ENCODE assay signal across 23 cellular contexts in genomic region chr11:15947681-15948648, GRCh38.
A peak's percentile ranks its signal among the peaks of the same experiment; 100 is the strongest.
DNase-seq lines count a peak whose midpoint lies in the region; ATAC-seq, FAIRE-seq and TF ChIP-seq lines count a peak whose summit lies in the region.
"Had no signal": no experiment of that assay in that cellular context is flagged by ENCODE, and none has a peak within 500 bp of the region (broad histone marks: within the 10 kb centered on the region; RNA-seq: fewer than 3 reads in every experiment).

No MANE protein-coding gene starts in this region.

- no peak overlapping the region for H3K56ac ChIP-seq in H1 (replicated peaks; ENCODE audit: insufficient read length, low read depth, low read length)

- no peak overlapping the region for H4K5ac ChIP-seq in H1 (ENCODE audit: insufficient read length, low read depth, low read length)

- H3K4me3 ChIP-seq in H1 (ENCODE audit: extremely low read depth in 1 of 4, insufficient read depth in 2 of 4, low read depth in 3 of 4, low read length in 4 of 4) (no peak overlapping the region), aorta (ENCODE audit: low read length in 2 of 2) (no peak overlapping the region), transverse colon (no peak overlapping the region)
- H3K4me3 ChIP-seq: BLaER1 had no signal

- H2BK15ac ChIP-seq in H1 (ENCODE audit: low read length) = no peak overlapping the region

- H3K9me3 ChIP-seq in H1 (ENCODE audit: insufficient read depth in 2 of 2, low read depth in 1 of 2, low read length in 1 of 2) (no peaks in the 10 kb centered on the region), aorta (ENCODE audit: control insufficient read depth, low read length) (peaks cover 3% of the 10 kb centered on the region), transverse colon (peaks cover 0 to 4% of the 10 kb centered on the region in 2 donors)

- intact Hi-C loops in aorta (cut with DNase I) = no loop called here
- intact Hi-C loops in transverse colon (cut with DNase I; ENCODE audit: low total_unique reads) = no loop called here

- no peak overlapping the region for H3K27ac ChIP-seq in H1 (ENCODE audit: low read depth, low read length)
- no peak overlapping the region for H3K27ac ChIP-seq in aorta (ENCODE audit: low read depth in 1 of 2, low read length in 2 of 2)
- H3K27ac ChIP-seq in transverse colon = no peak overlapping the region
- H3K27ac ChIP-seq: 22Rv1, BLaER1, KMS-11 had no signal

- 92% methylated on average over 9 of the region's 9 CpGs; no CpG with 5 or more reads in 1 of the 2 experiments for WGBS in H1 (ENCODE audit: extremely low coverage in 1 of 2, insufficient coverage in 1 of 2, insufficient read length in 1 of 2, insufficient replicate concordance in 2 of 2, low coverage in 1 of 2, low lambda C conversion rate in 2 of 2, missing lambda C conversion rate in 1 of 2), 2 experiments
- 87 to 89% methylated on average over 9 of the region's 9 CpGs for WGBS in aorta, 2 donors
- 87 to 93% methylated on average over 7 to 9 of the region's 9 CpGs for WGBS in transverse colon (ENCODE audit: low coverage in 1 of 2), 2 donors

- H3K27me3 ChIP-seq in H1 (replicated peaks in 1 of 4; ENCODE audit: control insufficient read depth in 3 of 4, extremely low read depth in 1 of 4, insufficient read depth in 3 of 4, low read length in 3 of 4) (no peaks in the 10 kb centered on the region), aorta (ENCODE audit: control insufficient read depth in 1 of 2, insufficient read depth in 2 of 2, low read length in 1 of 2) (no peaks in the 10 kb centered on the region), transverse colon (no peaks in the 10 kb centered on the region)
- H3K27me3 ChIP-seq: BLaER1 had no signal

- no peaks in the 10 kb centered on the region for H3K4me1 ChIP-seq in H1 (replicated peaks in 1 of 4; ENCODE audit: control insufficient read depth in 3 of 4, insufficient read depth in 4 of 4, low read length in 3 of 4)
- peaks cover 0 to 1% of the 10 kb centered on the region in 2 donors for H3K4me1 ChIP-seq in aorta (ENCODE audit: control insufficient read depth in 1 of 2, insufficient read depth in 2 of 2, low read length in 2 of 2)
- H3K4me1 ChIP-seq in transverse colon = peaks cover 0 to 11% (median 0%) of the 10 kb centered on the region in 4 donors
- H3K4me1 ChIP-seq: BLaER1, Caco-2 had no signal

- no peak overlapping the region for H3K9ac ChIP-seq in H1 (replicated peaks in 1 of 4; ENCODE audit: extremely low read depth in 1 of 4, low read depth in 3 of 4, low read length in 3 of 4)
- H3K9ac ChIP-seq: BLaER1, KMS-11 had no signal

- H3K23me2 ChIP-seq in H1 (ENCODE audit: low read depth, low read length) = no peaks in the 10 kb centered on the region

- no peak overlapping the region for H3K4me2 ChIP-seq in H1 (ENCODE audit: insufficient read depth in 1 of 2, low read depth in 2 of 2, low read length in 2 of 2)
- H3K4me2 ChIP-seq: BLaER1, KMS-11 had no signal

- H3K14ac ChIP-seq in H1 (ENCODE audit: insufficient read length) = no peak overlapping the region

- H4K8ac ChIP-seq in H1 (ENCODE audit: extremely low read depth, insufficient read depth, low read length) = no peak overlapping the region

- no peak overlapping the region for H2BK12ac ChIP-seq in H1 (ENCODE audit: low read depth, low read length)

- TF ChIP-seq POLR2A in H1 (IDR thresholded peaks at IDR 0.05; ENCODE audit: control extremely low read depth in 1 of 2, low read depth in 2 of 2, low read length in 2 of 2) = no peak
- no peak for TF ChIP-seq POLR2A in transverse colon (IDR thresholded peaks at IDR 0.05)

- H2BK120ac ChIP-seq in H1 (replicated peaks; ENCODE audit: low read depth, low read length) = no peak overlapping the region

- peak; percentile 41 for DNase-seq in DMS53 (lab: John Stamatoyannopoulos, UW)
- DNase-seq in DMS53 treated with DMSO at 0.1 percent for 48 hours (lab: John Stamatoyannopoulos, UW; ENCODE audit: unreplicated experiment) = no peak
- peak in 1 of 2 experiments; percentile 28 for DNase-seq in H1 (ENCODE audit: low read depth in 1 of 2, low spot score in 2 of 2)
- peak; percentile 93 for DNase-seq in left lobe of liver (ENCODE audit: low spot score)
- no peak for DNase-seq in aorta
- DNase-seq in transverse colon = no peak
- no peak for DNase-seq in KBM-7
- DNase-seq in NCI-H1105 (lab: John Stamatoyannopoulos, UW) = no peak
- DNase-seq: ACHN; Caco-2; CD4-positive, alpha-beta memory T cell; DMS153; GF-D8; H7; HFFc6; NCI-H1105 treated with DMSO at 0.1 percent for 48 hours; NCI-H2029 treated with DMSO at 0.1 percent for 48 hours; NCI-H345; NCI-H524 treated with DMSO at 0.1 percent for 48 hours; Right ventricle myocardium superior had no signal

- H3K79me1 ChIP-seq in H1 (ENCODE audit: low read depth, low read length) = no peaks in the 10 kb centered on the region

- ATAC-seq in left lobe of liver (peak; percentile 94), aorta (ENCODE audit: low FRiP score) (peak; percentile 26)

- FAIRE-seq in H1 (lab: Jason Lieb, UNC) = no peak

- TF ChIP-seq EP300 in H1 (IDR thresholded peaks at IDR 0.05; ENCODE audit: borderline replicate concordance in 1 of 2, low read depth in 2 of 2, low read length in 2 of 2) (no peak), transverse colon (IDR thresholded peaks at IDR 0.05; ENCODE audit: low read depth) (no peak)

- no peaks in the 10 kb centered on the region for H4K20me1 ChIP-seq in H1 (replicated peaks in 1 of 2; ENCODE audit: control insufficient read depth in 1 of 2, insufficient read depth in 2 of 2, low read length in 2 of 2)
- H4K20me1 ChIP-seq: BLaER1 had no signal

- H4K91ac ChIP-seq in H1 (replicated peaks; ENCODE audit: insufficient read length, low read length) = no peak overlapping the region

- no peak overlapping the region for H3K4ac ChIP-seq in H1 (replicated peaks; ENCODE audit: insufficient read length, low read depth, low read length)

- no peak overlapping the region for H2BK5ac ChIP-seq in H1 (ENCODE audit: low read depth, low read length)

- no peak overlapping the region for H2BK20ac ChIP-seq in H1 (ENCODE audit: low read length)

- H3K23ac ChIP-seq in H1 (ENCODE audit: insufficient read length) = no peak overlapping the region

- TF ChIP-seq CTCF in H1 (IDR thresholded peaks at IDR 0.05; ENCODE audit: control extremely low read depth in 1 of 3, insufficient read depth in 1 of 3, low read depth in 1 of 3, low read length in 3 of 3) (peak in 2 of 3 experiments; percentile 17 to 35; a peak in 3 of 4 replicates), transverse colon (IDR thresholded peaks at IDR 0.05) (no peak)

- H3K18ac ChIP-seq in H1 (ENCODE audit: extremely low read depth, low read length) = no peak overlapping the region

- no peak overlapping the region for H2AFZ ChIP-seq in H1 (ENCODE audit: low read length)

- POLR2A ChIA-PET in H1 (lab: Charles Lee; ENCODE audit: partially characterized antibody) = no interaction called here

- peak; percentile 54 to 64; a peak in 3 of 4 replicates for TF ChIP-seq RAD21 in H1 (IDR thresholded peaks at IDR 0.05 in 1 of 2, conservative IDR thresholded peaks at IDR 0.05 in 1 of 2; ENCODE audit: low read depth in 2 of 2, low read length in 2 of 2)

- H2AK5ac ChIP-seq in H1 (ENCODE audit: low read depth, low read length) = no peak overlapping the region

- CTCF ChIA-PET in H1 (lab: Charles Lee; ENCODE audit: partially characterized antibody) = interaction anchor here (0.5 to 2.7 kb wide), 10 partner anchors 8 to 656 kb away, joined by 3 to 10 read pairs (median 3); no protein-coding TSS in a partner anchor

- H3K79me2 ChIP-seq in H1 (ENCODE audit: control insufficient read depth in 1 of 2, insufficient read depth in 2 of 2, low read length in 2 of 2) = no peaks in the 10 kb centered on the region

- H3K36me3 ChIP-seq in H1 (ENCODE audit: control insufficient read depth in 2 of 4, insufficient read depth in 4 of 4, low read length in 3 of 4) (no peaks in the 10 kb centered on the region), aorta (ENCODE audit: control insufficient read depth in 1 of 2, insufficient read depth in 2 of 2, low read length in 1 of 2) (no peaks in the 10 kb centered on the region), transverse colon (no peaks in the 10 kb centered on the region)
- H3K36me3 ChIP-seq: BLaER1 had no signal

- in situ Hi-C loops in transverse colon (cut with MboI; ENCODE audit: low pct_ligation_motif_present in 1 of 4, low pct_unique_long_range_greater_than_20kb in 1 of 4, low sequenced_read_pairs in 3 of 4) = no loop called here
- in situ Hi-C loops in KBM-7 (cut with MboI; ENCODE audit: low pct_unique_long_range_greater_than_20kb, low sequenced_read_pairs) = no loop called here

TF ChIP-seq in H1, 55 proteins besides CTCF, POLR2A, EP300 and RAD21 (continues in another document):
- no peak for TF ChIP-seq CEBPB (IDR thresholded peaks at IDR 0.05; ENCODE audit: low read depth, low read length)
- TF ChIP-seq EZH2 (IDR thresholded peaks at IDR 0.05; ENCODE audit: low read depth, low read length, severe bottlenecking) = no peak
- TF ChIP-seq SIN3A (conservative IDR thresholded peaks at IDR 0.05 in 1 of 2, IDR thresholded peaks at IDR 0.05 in 1 of 2; ENCODE audit: low read depth in 1 of 2, low read length in 2 of 2) = no peak
- no peak for TF ChIP-seq PHF8 (conservative IDR thresholded peaks at IDR 0.05; ENCODE audit: low read depth, low read length)

Comparison
In these comparisons a context has a peak if more than half of its experiments do, and no peak if none do; other contexts are left out.
1. DNase-seq: peak in DMS53 (single experiment) and left lobe of liver (single experiment); none in DMS53 treated with DMSO at 0.1 percent for 48 hours (single experiment), aorta (0 of 2), transverse colon (single experiment), KBM-7 (single experiment) and NCI-H1105 (single experiment).
2. CTCF ChIP-seq: peak in H1 (2 of 3); none in transverse colon (0 of 5).